ENCODE assay signal across 1 cellular context in the genomic region with DNA sequence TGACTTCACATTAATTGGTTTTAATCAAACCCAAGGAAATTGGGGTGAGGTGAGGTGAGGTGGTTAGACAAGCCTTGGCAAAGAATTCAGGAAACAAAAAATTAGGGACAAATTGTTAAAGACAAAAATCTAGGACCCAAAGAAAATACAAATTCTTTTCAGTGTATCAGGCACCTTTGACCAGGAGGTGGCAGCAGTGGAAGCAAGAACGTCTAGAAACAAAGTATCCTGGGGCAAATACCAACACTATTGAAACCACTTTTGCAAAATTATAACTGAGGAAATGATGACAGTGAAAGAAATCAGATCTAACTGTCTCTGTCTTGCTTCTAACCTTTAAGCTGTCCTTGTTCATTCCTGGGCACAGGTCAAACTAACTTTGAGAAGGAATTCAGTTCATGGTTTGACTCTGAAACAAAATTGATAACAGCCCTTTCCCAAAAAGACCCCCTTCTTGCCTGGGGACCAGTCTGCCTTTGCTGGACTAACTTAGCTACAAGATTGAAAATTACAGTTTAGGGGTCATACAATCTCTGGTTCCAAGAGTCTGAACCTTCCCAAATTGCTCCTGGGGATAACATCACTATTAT.
TF ChIP-seq lines count a peak whose summit lies in the region.

No MANE protein-coding gene starts in this region.

TF ChIP-seq in K562, 482 proteins besides CTCF, POLR2A, EP300 and RAD21 (continued from another document):
- TF ChIP-seq, protein P1, sequence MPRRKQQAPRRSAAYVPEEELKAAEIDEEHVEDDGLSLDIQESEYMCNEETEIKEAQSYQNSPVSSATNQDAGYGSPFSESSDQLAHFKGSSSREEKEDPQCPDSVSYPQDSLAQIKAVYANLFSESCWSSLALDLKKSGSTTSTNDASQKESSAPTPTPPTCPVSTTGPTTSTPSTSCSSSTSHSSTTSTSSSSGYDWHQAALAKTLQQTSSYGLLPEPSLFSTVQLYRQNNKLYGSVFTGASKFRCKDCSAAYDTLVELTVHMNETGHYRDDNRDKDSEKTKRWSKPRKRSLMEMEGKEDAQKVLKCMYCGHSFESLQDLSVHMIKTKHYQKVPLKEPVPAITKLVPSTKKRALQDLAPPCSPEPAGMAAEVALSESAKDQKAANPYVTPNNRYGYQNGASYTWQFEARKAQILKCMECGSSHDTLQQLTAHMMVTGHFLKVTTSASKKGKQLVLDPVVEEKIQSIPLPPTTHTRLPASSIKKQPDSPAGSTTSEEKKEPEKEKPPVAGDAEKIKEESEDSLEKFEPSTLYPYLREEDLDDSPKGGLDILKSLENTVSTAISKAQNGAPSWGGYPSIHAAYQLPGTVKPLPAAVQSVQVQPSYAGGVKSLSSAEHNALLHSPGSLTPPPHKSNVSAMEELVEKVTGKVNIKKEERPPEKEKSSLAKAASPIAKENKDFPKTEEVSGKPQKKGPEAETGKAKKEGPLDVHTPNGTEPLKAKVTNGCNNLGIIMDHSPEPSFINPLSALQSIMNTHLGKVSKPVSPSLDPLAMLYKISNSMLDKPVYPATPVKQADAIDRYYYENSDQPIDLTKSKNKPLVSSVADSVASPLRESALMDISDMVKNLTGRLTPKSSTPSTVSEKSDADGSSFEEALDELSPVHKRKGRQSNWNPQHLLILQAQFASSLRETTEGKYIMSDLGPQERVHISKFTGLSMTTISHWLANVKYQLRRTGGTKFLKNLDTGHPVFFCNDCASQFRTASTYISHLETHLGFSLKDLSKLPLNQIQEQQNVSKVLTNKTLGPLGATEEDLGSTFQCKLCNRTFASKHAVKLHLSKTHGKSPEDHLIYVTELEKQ (CRISPR knock-in tag; IDR thresholded peaks at IDR 0.05): no peak
- TF ChIP-seq, protein P2, sequence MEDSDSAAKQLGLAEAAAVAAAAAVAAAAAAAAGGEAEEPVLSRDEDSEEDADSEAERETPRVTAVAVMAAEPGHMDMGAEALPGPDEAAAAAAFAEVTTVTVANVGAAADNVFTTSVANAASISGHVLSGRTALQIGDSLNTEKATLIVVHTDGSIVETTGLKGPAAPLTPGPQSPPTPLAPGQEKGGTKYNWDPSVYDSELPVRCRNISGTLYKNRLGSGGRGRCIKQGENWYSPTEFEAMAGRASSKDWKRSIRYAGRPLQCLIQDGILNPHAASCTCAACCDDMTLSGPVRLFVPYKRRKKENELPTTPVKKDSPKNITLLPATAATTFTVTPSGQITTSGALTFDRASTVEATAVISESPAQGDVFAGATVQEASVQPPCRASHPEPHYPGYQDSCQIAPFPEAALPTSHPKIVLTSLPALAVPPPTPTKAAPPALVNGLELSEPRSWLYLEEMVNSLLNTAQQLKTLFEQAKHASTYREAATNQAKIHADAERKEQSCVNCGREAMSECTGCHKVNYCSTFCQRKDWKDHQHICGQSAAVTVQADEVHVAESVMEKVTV (CRISPR knock-in tag; IDR thresholded peaks at IDR 0.05): 0 out of 2 replicates have a peak, but pooled peaks have one; percentile 9
- TF ChIP-seq ZNF232 (CRISPR knock-in tag; IDR thresholded peaks at IDR 0.05): no peak
- no peak for TF ChIP-seq ZBTB7A (IDR thresholded peaks at IDR 0.05; ENCODE audit: borderline replicate concordance, control insufficient read depth, low read depth, low read length)
- peak; percentile 54 for TF ChIP-seq SMC3 (conservative IDR thresholded peaks at IDR 0.05; ENCODE audit: insufficient read depth, low read depth, low read length)
